Comparison of ENCODE assay signal across 23 cellular contexts in the genomic region with DNA sequence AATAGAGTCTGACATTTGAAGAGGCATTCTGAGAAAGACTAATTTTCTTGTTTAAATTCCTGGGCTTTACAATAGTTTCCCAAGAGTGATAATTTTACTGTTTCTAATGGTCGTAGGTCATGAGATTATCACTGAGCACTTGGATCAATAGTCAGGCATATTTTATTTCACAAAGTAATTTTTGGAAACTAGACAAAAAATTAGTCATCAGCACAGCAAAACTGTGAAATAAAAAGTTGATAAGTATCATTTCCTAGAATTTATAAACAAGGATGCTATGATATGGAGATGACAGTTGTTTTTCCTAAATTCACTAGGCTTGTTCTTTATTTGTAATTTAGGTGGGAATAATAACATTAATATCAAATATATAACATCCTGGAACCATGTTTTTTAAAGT. TPM values are rescaled to one million over a fixed set of nuclear protein-coding genes. Genes with fewer than 3 reads are reported as not detected.
"Had no signal": no experiment of that assay in that cellular context is flagged by ENCODE, and none has a peak within 500 bp of the region (broad histone marks: within the 10 kb centered on the region; RNA-seq: fewer than 3 reads in every experiment).

No MANE protein-coding gene starts in this region.

- H3K27ac ChIP-seq: foreskin keratinocyte, left ventricle myocardium inferior, lower lobe of right lung, parathyroid adenoma, psoas muscle, stomach had no signal

- ATAC-seq: effector memory CD8-positive, alpha-beta T cell; left cardiac atrium; lower lobe of right lung; psoas muscle had no signal

- H3K27me3 ChIP-seq: esophagus squamous epithelium, foreskin keratinocyte, stomach had no signal

- H3K4me3 Mint-ChIP-seq: dendritic cell treated with granulocyte-macrophage colony-stimulating factor and Interleukin-4, amounts not matched to agents 40 ng/mL and 50 ng/mL, for 4 days; effector memory CD8-positive, alpha-beta T cell; nephron had no signal

- H3K4me3 ChIP-seq: esophagus squamous epithelium, left ventricle myocardium inferior, lower lobe of right lung, psoas muscle, skin epidermis, stomach had no signal

- H3K4me1 ChIP-seq: left ventricle myocardium inferior, lower lobe of right lung, parathyroid adenoma, psoas muscle, stomach had no signal

- H3K9me3 Mint-ChIP-seq: effector memory CD8-positive, alpha-beta T cell had no signal

- FAIRE-seq: urothelium cell line had no signal

- H3K79me2 ChIP-seq: parathyroid adenoma had no signal

- H3K9ac ChIP-seq: parathyroid adenoma had no signal

- H3K27ac Mint-ChIP-seq: dendritic cell treated with granulocyte-macrophage colony-stimulating factor and Interleukin-4, amounts not matched to agents 40 ng/mL and 50 ng/mL, for 4 days; effector memory CD8-positive, alpha-beta T cell had no signal

- H3K9me3 ChIP-seq: esophagus squamous epithelium, lower lobe of right lung, psoas muscle had no signal

- H3K36me3 ChIP-seq: esophagus squamous epithelium, left ventricle myocardium inferior, lower lobe of right lung, stomach had no signal

- H2AFZ ChIP-seq: parathyroid adenoma had no signal

- H3K27me3 Mint-ChIP-seq: dendritic cell treated with granulocyte-macrophage colony-stimulating factor and Interleukin-4, amounts not matched to agents 40 ng/mL and 50 ng/mL, for 4 days; effector memory CD8-positive, alpha-beta T cell had no signal

- DNase-seq: effector memory CD8-positive, alpha-beta T cell; esophagus squamous epithelium; foreskin keratinocyte; kidney; left cardiac atrium; left ventricle myocardium inferior; lower lobe of right lung; mesenchymal stem cell; midbrain; occipital lobe; psoas muscle; retina; stimulated activated CD4-positive, alpha-beta T cell treated with anti-CD3 and anti-CD28 coated beads, Interleukin-12 subunit alpha, Interleukin-12 subunit beta, amount 100 ng/mL, for 4 hours; stimulated activated naive CD4-positive, alpha-beta T cell; stomach; substantia nigra; trophoblast cell had no signal

RNA-seq across cellular contexts. Expression of gene SULT1B1, which starts 33.0 kb away (rescaled TPM):
- total RNA-seq: epithelial cell of proximal tubule had no signal
